ENCODE assay signal across 2 cellular contexts in genomic region chr5:108372369-108372768, GRCh38.
TF ChIP-seq lines count a peak whose summit lies in the region.

No MANE protein-coding gene starts in this region.

TF ChIP-seq in HEK293, 187 proteins besides CTCF, POLR2A, EP300 and RAD21:
- TF ChIP-seq ZNF792 (tag by site-specific recombination; IDR thresholded peaks at IDR 0.05), result no peak
- TF ChIP-seq ZSCAN16 (tag by site-specific recombination; IDR thresholded peaks at IDR 0.05), result no peak
- no peak for TF ChIP-seq BCL11A (tag by site-specific recombination; IDR thresholded peaks at IDR 0.05; ENCODE audit: low read depth)
- TF ChIP-seq SETDB1 (IDR thresholded peaks at IDR 0.05; ENCODE audit: insufficient read length, low read length), result peak; percentile 84
- TF ChIP-seq ZNF843 (tag by site-specific recombination; IDR thresholded peaks at IDR 0.05), result no peak
- TF ChIP-seq ZNF544 (tag by site-specific recombination; IDR thresholded peaks at IDR 0.05), result no peak
- TF ChIP-seq GLIS1 (tag by site-specific recombination; IDR thresholded peaks at IDR 0.05), result no peak
- TF ChIP-seq ZNF558 (tag by site-specific recombination; IDR thresholded peaks at IDR 0.05), result peak; percentile 49; the same call in 1 of the 2 replicates

TF ChIP-seq in K562, 482 proteins besides CTCF, POLR2A, EP300 and RAD21:
- TF ChIP-seq POLR2AphosphoS5 (IDR thresholded peaks at IDR 0.05; ENCODE audit: control insufficient read depth, insufficient read depth, low read depth, low read length) (no peak), CBX3 (IDR thresholded peaks at IDR 0.05; ENCODE audit: borderline replicate concordance in 1 of 2, low read length in 2 of 2) (peak in 1 of 2 experiments; percentile 87; a peak in 2 of 3 replicates), ZNF143 (CRISPR knock-in tag; IDR thresholded peaks at IDR 0.05) (no peak), BDP1 (IDR thresholded peaks at IDR 0.05; ENCODE audit: insufficient read depth, insufficient read length) (no peak), RBM25 (IDR thresholded peaks at IDR 0.05; ENCODE audit: low read depth, low read length, severe bottlenecking) (no peak), TRIM28 (IDR thresholded peaks at IDR 0.05) (peak; percentile 77; the same call in 1 of the 2 replicates), PREB (CRISPR knock-in tag; IDR thresholded peaks at IDR 0.05) (no peak), HOMEZ (CRISPR knock-in tag; IDR thresholded peaks at IDR 0.05) (no peak), CBX5 (IDR thresholded peaks at IDR 0.05; ENCODE audit: borderline replicate concordance, low read depth) (peak; percentile 62; the same call in 1 of the 2 replicates)
